ENCODE assay signal across 1 cellular context in the genomic region with DNA sequence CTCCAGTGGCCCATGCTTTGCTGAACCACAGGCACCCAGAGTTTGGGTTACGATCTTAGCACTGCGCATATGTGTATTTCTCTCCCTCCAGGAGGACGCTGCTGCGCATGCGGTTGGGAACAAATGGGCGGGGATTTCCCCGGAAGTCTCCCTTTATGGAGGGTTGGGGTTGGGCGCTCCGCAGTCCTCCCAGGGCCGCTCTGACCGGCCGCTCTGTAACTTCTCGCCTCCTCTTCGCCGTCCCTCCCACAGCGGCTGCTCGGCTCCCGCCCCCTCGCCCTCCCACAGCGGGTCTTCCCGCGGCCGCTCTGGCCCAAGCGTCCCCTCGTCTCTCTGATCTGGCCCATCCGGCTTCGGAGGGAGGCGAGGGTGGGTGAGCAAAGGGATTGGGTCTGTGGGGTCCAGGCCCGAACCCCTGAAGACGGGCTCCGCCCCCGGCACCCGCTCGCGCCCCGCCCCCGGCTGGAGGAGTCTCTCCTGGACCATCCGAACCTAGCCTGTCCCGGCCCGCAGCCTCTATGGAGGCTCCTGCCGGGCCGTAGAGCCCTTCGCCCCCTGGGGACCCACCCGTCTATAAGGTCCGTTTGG.
TF ChIP-seq lines count a peak whose summit lies in the region.

Gene MEGF8 (plus strand): TSS at position 328 of the 588 bp plus-strand sequence. CDS start 609 bp downstream, outside the sequence.

TF ChIP-seq in GM12878, 131 proteins besides CTCF, POLR2A, EP300 and RAD21 (continued from another document):
- TF ChIP-seq, protein P1, sequence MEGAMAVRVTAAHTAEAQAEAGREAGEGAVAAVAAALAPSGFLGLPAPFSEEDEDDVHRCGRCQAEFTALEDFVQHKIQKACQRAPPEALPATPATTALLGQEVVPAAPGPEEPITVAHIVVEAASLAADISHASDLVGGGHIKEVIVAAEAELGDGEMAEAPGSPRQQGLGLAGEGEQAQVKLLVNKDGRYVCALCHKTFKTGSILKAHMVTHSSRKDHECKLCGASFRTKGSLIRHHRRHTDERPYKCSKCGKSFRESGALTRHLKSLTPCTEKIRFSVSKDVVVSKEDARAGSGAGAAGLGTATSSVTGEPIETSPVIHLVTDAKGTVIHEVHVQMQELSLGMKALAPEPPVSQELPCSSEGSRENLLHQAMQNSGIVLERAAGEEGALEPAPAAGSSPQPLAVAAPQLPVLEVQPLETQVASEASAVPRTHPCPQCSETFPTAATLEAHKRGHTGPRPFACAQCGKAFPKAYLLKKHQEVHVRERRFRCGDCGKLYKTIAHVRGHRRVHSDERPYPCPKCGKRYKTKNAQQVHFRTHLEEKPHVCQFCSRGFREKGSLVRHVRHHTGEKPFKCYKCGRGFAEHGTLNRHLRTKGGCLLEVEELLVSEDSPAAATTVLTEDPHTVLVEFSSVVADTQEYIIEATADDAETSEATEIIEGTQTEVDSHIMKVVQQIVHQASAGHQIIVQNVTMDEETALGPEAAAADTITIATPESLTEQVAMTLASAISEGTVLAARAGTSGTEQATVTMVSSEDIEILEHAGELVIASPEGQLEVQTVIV (IDR thresholded peaks at IDR 0.05; ENCODE audit: borderline replicate concordance, partially characterized antibody), result no peak
- peak; percentile 58 for TF ChIP-seq HCFC1 (IDR thresholded peaks at IDR 0.05; ENCODE audit: low read length)
- peak; percentile 21 for TF ChIP-seq SIX5 (IDR thresholded peaks at IDR 0.05; ENCODE audit: low read depth, low read length, severe bottlenecking)
- TF ChIP-seq BRCA1 (IDR thresholded peaks at IDR 0.05; ENCODE audit: low read depth, low read length), result no peak
- peak; percentile 61; the same call in 1 of the 2 replicates for TF ChIP-seq SMAD5 (IDR thresholded peaks at IDR 0.05; ENCODE audit: low read depth)
- no peak for TF ChIP-seq TCF7 (IDR thresholded peaks at IDR 0.05; ENCODE audit: borderline replicate concordance)
- TF ChIP-seq, protein P2, sequence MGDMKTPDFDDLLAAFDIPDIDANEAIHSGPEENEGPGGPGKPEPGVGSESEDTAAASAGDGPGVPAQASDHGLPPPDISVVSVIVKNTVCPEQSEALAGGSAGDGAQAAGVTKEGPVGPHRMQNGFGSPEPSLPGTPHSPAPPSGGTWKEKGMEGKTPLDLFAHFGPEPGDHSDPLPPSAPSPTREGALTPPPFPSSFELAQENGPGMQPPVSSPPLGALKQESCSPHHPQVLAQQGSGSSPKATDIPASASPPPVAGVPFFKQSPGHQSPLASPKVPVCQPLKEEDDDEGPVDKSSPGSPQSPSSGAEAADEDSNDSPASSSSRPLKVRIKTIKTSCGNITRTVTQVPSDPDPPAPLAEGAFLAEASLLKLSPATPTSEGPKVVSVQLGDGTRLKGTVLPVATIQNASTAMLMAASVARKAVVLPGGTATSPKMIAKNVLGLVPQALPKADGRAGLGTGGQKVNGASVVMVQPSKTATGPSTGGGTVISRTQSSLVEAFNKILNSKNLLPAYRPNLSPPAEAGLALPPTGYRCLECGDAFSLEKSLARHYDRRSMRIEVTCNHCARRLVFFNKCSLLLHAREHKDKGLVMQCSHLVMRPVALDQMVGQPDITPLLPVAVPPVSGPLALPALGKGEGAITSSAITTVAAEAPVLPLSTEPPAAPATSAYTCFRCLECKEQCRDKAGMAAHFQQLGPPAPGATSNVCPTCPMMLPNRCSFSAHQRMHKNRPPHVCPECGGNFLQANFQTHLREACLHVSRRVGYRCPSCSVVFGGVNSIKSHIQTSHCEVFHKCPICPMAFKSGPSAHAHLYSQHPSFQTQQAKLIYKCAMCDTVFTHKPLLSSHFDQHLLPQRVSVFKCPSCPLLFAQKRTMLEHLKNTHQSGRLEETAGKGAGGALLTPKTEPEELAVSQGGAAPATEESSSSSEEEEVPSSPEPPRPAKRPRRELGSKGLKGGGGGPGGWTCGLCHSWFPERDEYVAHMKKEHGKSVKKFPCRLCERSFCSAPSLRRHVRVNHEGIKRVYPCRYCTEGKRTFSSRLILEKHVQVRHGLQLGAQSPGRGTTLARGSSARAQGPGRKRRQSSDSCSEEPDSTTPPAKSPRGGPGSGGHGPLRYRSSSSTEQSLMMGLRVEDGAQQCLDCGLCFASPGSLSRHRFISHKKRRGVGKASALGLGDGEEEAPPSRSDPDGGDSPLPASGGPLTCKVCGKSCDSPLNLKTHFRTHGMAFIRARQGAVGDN (IDR thresholded peaks at IDR 0.05), result no peak
- TF ChIP-seq ZNF24 (IDR thresholded peaks at IDR 0.05), result peak; percentile 57; the same call in 1 of the 2 replicates
- no peak; the same call in 1 of the 2 replicates for TF ChIP-seq RELB (IDR thresholded peaks at IDR 0.05; ENCODE audit: low read depth)
- no peak for TF ChIP-seq POLR2AphosphoS2 (IDR thresholded peaks at IDR 0.05; ENCODE audit: low read depth, low read length)
- TF ChIP-seq BMI1 (IDR thresholded peaks at IDR 0.05; ENCODE audit: borderline replicate concordance), result no peak
- TF ChIP-seq TCF3 (IDR thresholded peaks at IDR 0.05; ENCODE audit: borderline replicate concordance, insufficient read depth, low read depth, low read length), result 0 out of 2 replicates have a peak, but pooled peaks have one; percentile 52
- no peak for TF ChIP-seq ETV6 (conservative IDR thresholded peaks at IDR 0.05 in 1 of 2, IDR thresholded peaks at IDR 0.05 in 1 of 2; ENCODE audit: borderline replicate concordance in 1 of 2, low read depth in 1 of 2)
- peak; percentile 65 for TF ChIP-seq SP1 (IDR thresholded peaks at IDR 0.05; ENCODE audit: low read depth, low read length)
- TF ChIP-seq PBX3 (IDR thresholded peaks at IDR 0.05; ENCODE audit: insufficient replicate concordance, low read depth, low read length), result no peak
- no peak for TF ChIP-seq NFXL1 (IDR thresholded peaks at IDR 0.05; ENCODE audit: borderline replicate concordance)
- peak; percentile 73 for TF ChIP-seq IKZF1 (conservative IDR thresholded peaks at IDR 0.05)
- no peak for TF ChIP-seq MYC (IDR thresholded peaks at IDR 0.05; ENCODE audit: insufficient read depth, insufficient read length, insufficient replicate concordance, low read length, severe bottlenecking)
- 0 out of 2 replicates have a peak, but pooled peaks have one; percentile 47 for TF ChIP-seq ZSCAN29 (IDR thresholded peaks at IDR 0.05)
- TF ChIP-seq NFYA (IDR thresholded peaks at IDR 0.05; ENCODE audit: borderline replicate concordance, low read depth, low read length), result no peak
- peak; percentile 73 for TF ChIP-seq RELA (IDR thresholded peaks at IDR 0.05; ENCODE audit: borderline replicate concordance, partially characterized antibody)
